In genomic region chr22:42856865-42857704, GRCh38 we compare ENCODE assay signal across 8 cellular contexts. TPM values are rescaled to one million over a fixed set of nuclear protein-coding genes. Genes with fewer than 3 reads are reported as not detected.
A peak's percentile ranks its signal among the peaks of the same experiment; 100 is the strongest.
DNase-seq lines count a peak whose midpoint lies in the region; ATAC-seq and TF ChIP-seq lines count a peak whose summit lies in the region.

A gene with protein sequence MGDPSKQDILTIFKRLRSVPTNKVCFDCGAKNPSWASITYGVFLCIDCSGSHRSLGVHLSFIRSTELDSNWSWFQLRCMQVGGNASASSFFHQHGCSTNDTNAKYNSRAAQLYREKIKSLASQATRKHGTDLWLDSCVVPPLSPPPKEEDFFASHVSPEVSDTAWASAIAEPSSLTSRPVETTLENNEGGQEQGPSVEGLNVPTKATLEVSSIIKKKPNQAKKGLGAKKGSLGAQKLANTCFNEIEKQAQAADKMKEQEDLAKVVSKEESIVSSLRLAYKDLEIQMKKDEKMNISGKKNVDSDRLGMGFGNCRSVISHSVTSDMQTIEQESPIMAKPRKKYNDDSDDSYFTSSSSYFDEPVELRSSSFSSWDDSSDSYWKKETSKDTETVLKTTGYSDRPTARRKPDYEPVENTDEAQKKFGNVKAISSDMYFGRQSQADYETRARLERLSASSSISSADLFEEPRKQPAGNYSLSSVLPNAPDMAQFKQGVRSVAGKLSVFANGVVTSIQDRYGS (minus strand): TSS chr22:42857273. CDS start chr22:42857182, 91 bp downstream.

- peaks cover 56% of the 10 kb centered on the region for H3K79me2 ChIP-seq in Loucy (ENCODE audit: insufficient read depth, low read length)

- H3K36me3 ChIP-seq in Loucy (ENCODE audit: insufficient read depth, low read length), result no peaks in the 10 kb centered on the region

- ATAC-seq in natural killer cell treated with Interleukin-12 subunit alpha and Interleukin-12 subunit beta and Interleukin-15 and Interleukin-18, amount 100 ng/mL, for 72 hours, result peak; percentile 96

- H3K27ac Mint-ChIP-seq in natural killer cell treated with Interleukin-12 subunit alpha and Interleukin-12 subunit beta and Interleukin-15 and Interleukin-18, amount 100 ng/mL, for 72 hours, result peak within 1 kb of the TSS; percentile 92 to 94

- peak; percentile 93 for DNase-seq in EH (ENCODE audit: low read depth)
- peak; percentile 84 for DNase-seq in H4 (ENCODE audit: low spot score)
- peak; percentile 72 to 89 for DNase-seq in SHP77 (lab: John Stamatoyannopoulos, UW)
- DNase-seq in activated effector memory CD4-positive, alpha-beta T cell treated with Interleukin-2 at 50 U/mL for 16 hours, result peak; percentile 93
- peak; percentile 95 for DNase-seq in fibroblast of pulmonary artery (ENCODE audit: low read depth)
- DNase-seq in natural killer cell treated with Interleukin-12 subunit alpha and Interleukin-12 subunit beta and Interleukin-15 and Interleukin-18, amount 100 ng/mL, for 72 hours (ENCODE audit: low spot score), result peak; percentile 97
- DNase-seq in stimulated activated naive CD4-positive, alpha-beta T cell treated with Interleukin-2 at 50 U/mL for 16 hours (lab: John Stamatoyannopoulos, UW), result peak; percentile 91

- H4K20me1 ChIP-seq in Loucy (ENCODE audit: insufficient read depth, low read length, poor library complexity, severe bottlenecking), result peaks cover 28% of the 10 kb centered on the region

- H3K9me3 Mint-ChIP-seq in natural killer cell treated with Interleukin-12 subunit alpha and Interleukin-12 subunit beta and Interleukin-15 and Interleukin-18, amount 100 ng/mL, for 72 hours, result no peaks in the 10 kb centered on the region

- TF ChIP-seq CTCF in Loucy (conservative IDR thresholded peaks at IDR 0.05; ENCODE audit: low read length), result no peak
- no peak for TF ChIP-seq CTCF in fibroblast of pulmonary artery (IDR thresholded peaks at IDR 0.05; ENCODE audit: low read length, missing control alignments)

- H3K9me3 ChIP-seq in Loucy (ENCODE audit: insufficient read depth, low read depth, low read length), result no peaks in the 10 kb centered on the region

- H3K4me2 ChIP-seq in Loucy (ENCODE audit: low read depth, low read length, poor library complexity, severe bottlenecking), result peak within 1 kb of the TSS; percentile 87

- peak within 1 kb of the TSS; percentile 87 for H3K4me3 ChIP-seq in Loucy (ENCODE audit: low read length, poor library complexity, severe bottlenecking)
- peak within 1 kb of the TSS; percentile 94 for H3K4me3 ChIP-seq in fibroblast of pulmonary artery (replicated peaks; ENCODE audit: low read depth, low read length)

- H3K9me2 ChIP-seq in Loucy (replicated peaks; ENCODE audit: low read depth, low read length), result no peaks in the 10 kb centered on the region

- H3K4me1 Mint-ChIP-seq in natural killer cell treated with Interleukin-12 subunit alpha and Interleukin-12 subunit beta and Interleukin-15 and Interleukin-18, amount 100 ng/mL, for 72 hours (ENCODE audit: low read depth in 2 of 2), result peaks cover 5 to 11% of the 10 kb centered on the region in 2 donors

- no peaks in the 10 kb centered on the region for H3K27me3 ChIP-seq in Loucy (ENCODE audit: insufficient read depth, low read length, poor library complexity, severe bottlenecking)

- peak within 1 kb of the TSS; percentile 87 for H3K9ac ChIP-seq in Loucy (ENCODE audit: low read depth, low read length, poor library complexity, severe bottlenecking)

- H3K27me3 Mint-ChIP-seq in natural killer cell treated with Interleukin-12 subunit alpha and Interleukin-12 subunit beta and Interleukin-15 and Interleukin-18, amount 100 ng/mL, for 72 hours, result no peaks in the 10 kb centered on the region

- H3K4me3 Mint-ChIP-seq in natural killer cell treated with Interleukin-12 subunit alpha and Interleukin-12 subunit beta and Interleukin-15 and Interleukin-18, amount 100 ng/mL, for 72 hours, result peak within 1 kb of the TSS; percentile 97

- H3F3A ChIP-seq in Loucy (ENCODE audit: low read depth), result 0 out of 2 replicates have a peak, but pooled peaks cover 2% of the 10 kb centered on the region

- peaks cover 30% of the 10 kb centered on the region for H3K4me1 ChIP-seq in Loucy (ENCODE audit: insufficient read depth, low read length, poor library complexity, severe bottlenecking)

- peak within 1 kb of the TSS; percentile 98 for H2AFZ ChIP-seq in Loucy (ENCODE audit: low read length)

- no peaks in the 10 kb centered on the region for H3K36me3 Mint-ChIP-seq in natural killer cell treated with Interleukin-12 subunit alpha and Interleukin-12 subunit beta and Interleukin-15 and Interleukin-18, amount 100 ng/mL, for 72 hours

RNA-seq across cellular contexts. Expression of the gene that starts here (rescaled TPM):
- total RNA-seq in H4 (2014; rRNA removed; shearing (Covaris generic)), result 39.8 and 46.0 TPM in 2 replicates
- total RNA-seq in natural killer cell treated with Interleukin-12 subunit alpha and Interleukin-12 subunit beta and Interleukin-15 and Interleukin-18, amount 100 ng/mL, for 72 hours, result 10 to 100 TPM; 28.3 to 50.4 TPM

Comparison
In these comparisons a context has a peak if more than half of its experiments do, and no peak if none do; other contexts are left out.
1. Peak in every context shown above with its lines: DNase-seq, ATAC-seq and H3K4me3 ChIP-seq.